In the genomic region with DNA sequence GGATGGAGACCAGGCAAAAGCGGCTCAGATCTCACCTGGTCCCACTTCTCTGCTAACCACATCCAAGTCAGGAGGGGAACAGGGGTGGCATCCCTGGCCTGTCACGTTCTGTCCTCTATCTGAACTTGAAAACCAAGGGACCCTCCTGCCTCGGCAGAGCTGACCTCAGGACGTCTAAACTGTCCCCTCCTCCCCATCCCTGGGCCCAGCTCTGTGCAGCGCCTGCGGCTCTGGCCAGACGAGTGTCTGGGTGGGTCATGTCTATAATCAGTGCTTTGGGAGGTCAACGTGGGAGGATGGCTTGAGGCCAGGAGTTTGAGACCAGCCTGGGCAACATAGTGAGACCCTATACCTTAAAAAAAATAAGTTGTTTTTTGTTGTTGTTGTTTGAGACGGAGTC, we compare ENCODE assay signal across 34 cellular contexts.
"Had no signal": no experiment of that assay in that cellular context is flagged by ENCODE, and none has a peak within 500 bp of the region (broad histone marks: within the 10 kb centered on the region; RNA-seq: fewer than 3 reads in every experiment).

No MANE protein-coding gene starts in this region.

- H3K9me3 ChIP-seq: gastrocnemius medialis had no signal

- H3K4me3 Mint-ChIP-seq: activated B cell treated with CpG ODN at 0.5 μM for 24 hours; activated CD8-positive, alpha-beta T cell treated with anti-CD3 and anti-CD28 coated beads for 36 hours; activated naive CD4-positive, alpha-beta T cell treated with anti-CD3 and anti-CD28 coated beads, Interleukin-2, amount 10 ng/mL, durations not matched to agents 7 days and 5 days; activated naive CD8-positive, alpha-beta T cell treated with anti-CD3 and anti-CD28 coated beads, Interleukin-2, amount 10 ng/mL, durations not matched to agents 7 days and 5 days; activated T-cell treated with anti-CD3 and anti-CD28 coated beads, Interleukin-2, amount 50 U/mL, for 24 hours; activated T-cell treated with anti-CD3 and anti-CD28 coated beads, Interleukin-2, amount 50 U/mL, for 72 hours; brain; central memory CD8-positive, alpha-beta T cell; effector memory CD8-positive, alpha-beta T cell; T-helper 17 cell; T-helper 2 cell treated with Interferon-gamma antibody and Interleukin-4, amounts not matched to agents 5 μg/mL and 100 μg/mL, for 36 hours had no signal

- H3K36me3 Mint-ChIP-seq: activated naive CD4-positive, alpha-beta T cell treated with anti-CD3 and anti-CD28 coated beads, Interleukin-2, amount 10 ng/mL, durations not matched to agents 7 days and 5 days; activated naive CD8-positive, alpha-beta T cell treated with anti-CD3 and anti-CD28 coated beads, Interleukin-2, amount 10 ng/mL, durations not matched to agents 7 days and 5 days; brain had no signal

- H3K27ac ChIP-seq: ascending aorta, breast epithelium, cardiac muscle cell, esophagus muscularis mucosa, foreskin keratinocyte, gastrocnemius medialis, WERI-Rb-1 had no signal

- H3K4me1 Mint-ChIP-seq: activated B cell treated with CpG ODN at 0.5 μM for 24 hours; activated naive CD4-positive, alpha-beta T cell treated with anti-CD3 and anti-CD28 coated beads, Interleukin-2, amount 10 ng/mL, durations not matched to agents 7 days and 5 days; activated naive CD8-positive, alpha-beta T cell treated with anti-CD3 and anti-CD28 coated beads, Interleukin-2, amount 10 ng/mL, durations not matched to agents 7 days and 5 days; brain; central memory CD8-positive, alpha-beta T cell; T-helper 17 cell had no signal

- H3K4me3 ChIP-seq: ascending aorta, breast epithelium, cardiac muscle cell, esophagus muscularis mucosa, gastrocnemius medialis had no signal

- ATAC-seq: activated CD8-positive, alpha-beta T cell treated with anti-CD3 and anti-CD28 coated beads for 36 hours; activated naive CD4-positive, alpha-beta T cell treated with anti-CD3 and anti-CD28 coated beads, Interleukin-2, amount 50 U/mL, for 72 hours; activated T-cell treated with anti-CD3 and anti-CD28 coated beads, Interleukin-2, amount 50 U/mL, for 72 hours; effector memory CD8-positive, alpha-beta T cell; foreskin keratinocyte; gastrocnemius medialis; T-helper 17 cell had no signal

- H3K27me3 ChIP-seq: ascending aorta, breast epithelium, cardiac muscle cell, foreskin keratinocyte, gastrocnemius medialis had no signal

- H3K27me3 Mint-ChIP-seq: activated B cell treated with CpG ODN at 0.5 μM for 24 hours; activated CD8-positive, alpha-beta T cell treated with anti-CD3 and anti-CD28 coated beads for 36 hours; activated naive CD4-positive, alpha-beta T cell treated with anti-CD3 and anti-CD28 coated beads, Interleukin-2, amount 10 ng/mL, durations not matched to agents 7 days and 5 days; activated naive CD8-positive, alpha-beta T cell treated with anti-CD3 and anti-CD28 coated beads, Interleukin-2, amount 10 ng/mL, durations not matched to agents 7 days and 5 days; activated T-cell treated with anti-CD3 and anti-CD28 coated beads, Interleukin-2, amount 50 U/mL, for 24 hours; brain; central memory CD8-positive, alpha-beta T cell; effector memory CD8-positive, alpha-beta T cell; T-helper 17 cell had no signal

- H3K4me1 ChIP-seq: ascending aorta, breast epithelium, esophagus muscularis mucosa, foreskin keratinocyte, gastrocnemius medialis had no signal

- H3K27ac Mint-ChIP-seq: activated B cell treated with CpG ODN at 0.5 μM for 24 hours; activated CD8-positive, alpha-beta T cell treated with anti-CD3 and anti-CD28 coated beads for 36 hours; activated naive CD4-positive, alpha-beta T cell treated with anti-CD3 and anti-CD28 coated beads, Interleukin-2, amount 10 ng/mL, durations not matched to agents 7 days and 5 days; activated naive CD4-positive, alpha-beta T cell treated with anti-CD3 and anti-CD28 coated beads, Interleukin-2, amount 50 U/mL, for 72 hours; activated naive CD8-positive, alpha-beta T cell treated with anti-CD3 and anti-CD28 coated beads, Interleukin-2, amount 10 ng/mL, durations not matched to agents 7 days and 5 days; activated T-cell treated with anti-CD3 and anti-CD28 coated beads, Interleukin-2, amount 50 U/mL, for 24 hours; activated T-cell treated with anti-CD3 and anti-CD28 coated beads, Interleukin-2, amount 50 U/mL, for 72 hours; brain; effector memory CD8-positive, alpha-beta T cell; T-helper 17 cell; T-helper 2 cell treated with Interferon-gamma antibody and Interleukin-4, amounts not matched to agents 5 μg/mL and 100 μg/mL, for 36 hours had no signal

- H3K36me3 ChIP-seq: ascending aorta, breast epithelium, cardiac muscle cell, esophagus muscularis mucosa, gastrocnemius medialis, WERI-Rb-1 had no signal

- DNase-seq: activated B cell treated with CpG ODN at 0.5 μM for 24 hours; activated CD4-positive, alpha-beta T cell treated with anti-CD3 and anti-CD28 coated beads for 1 hour; activated CD4-positive, alpha-beta T cell treated with anti-CD3 and anti-CD28 coated beads for 4 hours; activated CD4-positive, alpha-beta T cell treated with anti-CD3 and anti-CD28 coated beads, Interleukin-2, amount 50 U/mL, for 1 hour; activated CD4-positive, alpha-beta T cell treated with anti-CD3 and anti-CD28 coated beads, Interleukin-2, amount 50 U/mL, for 48 hours; activated CD8-positive, alpha-beta memory T cell treated with anti-CD3 and anti-CD28 coated beads for 24 hours; activated CD8-positive, alpha-beta T cell treated with anti-CD3 and anti-CD28 coated beads for 36 hours; activated gamma-delta T cell; activated naive CD4-positive, alpha-beta T cell; activated naive CD4-positive, alpha-beta T cell treated with anti-CD3 and anti-CD28 coated beads, Interleukin-2, amount 10 ng/mL, durations not matched to agents 7 days and 5 days; activated naive CD8-positive, alpha-beta T cell treated with anti-CD3 and anti-CD28 coated beads, Interleukin-2, amount 10 ng/mL, durations not matched to agents 7 days and 5 days; activated T-cell treated with anti-CD3 and anti-CD28 coated beads for 4 hours; activated T-cell treated with anti-CD3 and anti-CD28 coated beads, Interleukin-2, amount 50 U/mL, for 24 hours; activated T-cell treated with anti-CD3 and anti-CD28 coated beads, Interleukin-2, amount 50 U/mL, for 72 hours; cortex of kidney; dermis blood vessel endothelial cell; effector CD4-positive, alpha-beta T cell; effector memory CD8-positive, alpha-beta T cell; erythroblast; foreskin keratinocyte; gastrocnemius medialis; glutamatergic neuron; T-helper 1 cell; T-helper 17 cell; T1000; WERI-Rb-1 had no signal
